1 cellular context compared by ENCODE assay signal in the genomic region with DNA sequence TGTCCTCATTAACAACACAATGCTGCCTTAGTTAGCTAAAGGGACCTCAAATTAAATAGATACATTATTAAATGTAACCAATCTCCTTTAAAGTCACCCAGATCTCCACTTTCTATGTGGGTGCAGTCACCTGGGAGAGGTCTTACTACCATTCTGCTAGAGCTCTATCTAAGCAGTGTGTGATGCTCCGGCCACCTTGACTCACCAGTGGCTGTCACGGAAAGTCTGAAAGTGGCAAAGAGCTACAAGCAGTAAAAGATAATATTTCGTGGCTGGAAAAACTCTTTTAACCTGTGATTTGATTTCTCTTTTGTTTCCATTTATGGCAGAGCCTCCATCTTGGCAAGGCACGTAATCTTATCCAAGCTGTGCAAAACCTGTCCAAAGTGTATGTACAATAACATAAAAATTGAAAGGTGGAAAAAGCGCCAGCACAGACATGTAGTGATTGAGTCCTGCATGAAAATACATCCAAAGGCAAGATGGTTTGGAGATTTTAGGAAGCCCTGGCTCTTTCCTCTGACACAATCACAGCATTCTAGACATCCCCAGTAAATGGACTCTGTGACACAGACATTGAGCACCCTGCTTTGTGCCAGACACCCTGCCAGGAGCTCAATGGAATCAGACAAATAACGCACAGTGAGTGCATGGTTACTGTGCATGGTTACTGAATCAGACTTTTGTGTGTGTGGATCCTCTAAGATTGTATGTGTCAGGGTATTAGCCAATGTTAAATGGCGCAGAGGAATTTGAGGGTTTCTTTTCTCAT.
TF ChIP-seq lines count a peak whose summit lies in the region.

No MANE protein-coding gene starts in this region.

TF ChIP-seq in GM23338, 12 proteins besides CTCF, POLR2A, EP300 and RAD21 (continued from another document):
- no peak for TF ChIP-seq EZH2 (IDR thresholded peaks at IDR 0.05; ENCODE audit: low read depth, unreplicated experiment)
- no peak for TF ChIP-seq EZH2phosphoT487 (IDR thresholded peaks at IDR 0.05; ENCODE audit: unreplicated experiment)
- TF ChIP-seq NANOG (IDR thresholded peaks at IDR 0.05; ENCODE audit: borderline replicate concordance), result no peak
- TF ChIP-seq, protein P1, sequence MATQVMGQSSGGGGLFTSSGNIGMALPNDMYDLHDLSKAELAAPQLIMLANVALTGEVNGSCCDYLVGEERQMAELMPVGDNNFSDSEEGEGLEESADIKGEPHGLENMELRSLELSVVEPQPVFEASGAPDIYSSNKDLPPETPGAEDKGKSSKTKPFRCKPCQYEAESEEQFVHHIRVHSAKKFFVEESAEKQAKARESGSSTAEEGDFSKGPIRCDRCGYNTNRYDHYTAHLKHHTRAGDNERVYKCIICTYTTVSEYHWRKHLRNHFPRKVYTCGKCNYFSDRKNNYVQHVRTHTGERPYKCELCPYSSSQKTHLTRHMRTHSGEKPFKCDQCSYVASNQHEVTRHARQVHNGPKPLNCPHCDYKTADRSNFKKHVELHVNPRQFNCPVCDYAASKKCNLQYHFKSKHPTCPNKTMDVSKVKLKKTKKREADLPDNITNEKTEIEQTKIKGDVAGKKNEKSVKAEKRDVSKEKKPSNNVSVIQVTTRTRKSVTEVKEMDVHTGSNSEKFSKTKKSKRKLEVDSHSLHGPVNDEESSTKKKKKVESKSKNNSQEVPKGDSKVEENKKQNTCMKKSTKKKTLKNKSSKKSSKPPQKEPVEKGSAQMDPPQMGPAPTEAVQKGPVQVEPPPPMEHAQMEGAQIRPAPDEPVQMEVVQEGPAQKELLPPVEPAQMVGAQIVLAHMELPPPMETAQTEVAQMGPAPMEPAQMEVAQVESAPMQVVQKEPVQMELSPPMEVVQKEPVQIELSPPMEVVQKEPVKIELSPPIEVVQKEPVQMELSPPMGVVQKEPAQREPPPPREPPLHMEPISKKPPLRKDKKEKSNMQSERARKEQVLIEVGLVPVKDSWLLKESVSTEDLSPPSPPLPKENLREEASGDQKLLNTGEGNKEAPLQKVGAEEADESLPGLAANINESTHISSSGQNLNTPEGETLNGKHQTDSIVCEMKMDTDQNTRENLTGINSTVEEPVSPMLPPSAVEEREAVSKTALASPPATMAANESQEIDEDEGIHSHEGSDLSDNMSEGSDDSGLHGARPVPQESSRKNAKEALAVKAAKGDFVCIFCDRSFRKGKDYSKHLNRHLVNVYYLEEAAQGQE (IDR thresholded peaks at IDR 0.05; ENCODE audit: unreplicated experiment), result no peak
